ENCODE assay signal across 8 cellular contexts in genomic region chr22:36409911-36410756, GRCh38. TPM values are rescaled to one million over a fixed set of nuclear protein-coding genes. Genes with fewer than 3 reads are reported as not detected.
DNase-seq lines count a peak whose midpoint lies in the region; ATAC-seq and TF ChIP-seq lines count a peak whose summit lies in the region.

No MANE protein-coding gene starts in this region.

- peaks cover 38% of the 10 kb centered on the region for H3K4me1 Mint-ChIP-seq in activated CD8-positive, alpha-beta T cell treated with anti-CD3 and anti-CD28 coated beads for 36 hours (ENCODE audit: low read depth)

- WGBS in mesodermal cell (ENCODE audit: insufficient coverage in 2 of 2), 2 experiments = 14% methylated on average over 53 to 54 of the region's 56 CpGs

- H3K27me3 ChIP-seq in DOHH2 (ENCODE audit: control insufficient read depth, low read length) (no peaks in the 10 kb centered on the region), BE2C (no peaks in the 10 kb centered on the region)
- no peaks in the 10 kb centered on the region for H3K27me3 ChIP-seq in effector memory CD4-positive, alpha-beta T cell (replicated peaks; ENCODE audit: control insufficient read depth, insufficient read depth, low read length, poor library complexity, severe bottlenecking)

- no peak for TF ChIP-seq CTCF in DOHH2 (IDR thresholded peaks at IDR 0.05; ENCODE audit: low read depth, low read length, poor library complexity, severe bottlenecking)
- no peak for TF ChIP-seq CTCF in activated CD8-positive, alpha-beta T cell treated with anti-CD3 and anti-CD28 coated beads for 36 hours (IDR thresholded peaks at IDR 0.05)
- no peak for TF ChIP-seq CTCF in BE2C (IDR thresholded peaks at IDR 0.05; ENCODE audit: low read depth, low read length)

- H3K9me3 Mint-ChIP-seq in activated CD8-positive, alpha-beta T cell treated with anti-CD3 and anti-CD28 coated beads for 36 hours = no peaks in the 10 kb centered on the region

- peak overlapping the region; percentile 73 for H3K4me3 ChIP-seq in DOHH2 (ENCODE audit: low read length)
- no peak overlapping the region for H3K4me3 ChIP-seq in effector memory CD4-positive, alpha-beta T cell (ENCODE audit: insufficient read depth, low read depth, low read length, poor library complexity, severe bottlenecking)
- H3K4me3 ChIP-seq in mesodermal cell (ENCODE audit: extremely low read depth, insufficient read depth, low read length, poor library complexity, severe bottlenecking) = peak overlapping the region; percentile 20
- H3K4me3 ChIP-seq in BE2C (ENCODE audit: low read depth, low read length) = no peak overlapping the region

- H3K4me1 ChIP-seq in DOHH2 (ENCODE audit: control insufficient read depth, low read length) = peaks cover 28% of the 10 kb centered on the region
- peaks cover 40% of the 10 kb centered on the region for H3K4me1 ChIP-seq in effector memory CD4-positive, alpha-beta T cell (ENCODE audit: control insufficient read depth, insufficient read depth, low read length, poor library complexity, severe bottlenecking)
- peaks cover 18% of the 10 kb centered on the region for H3K4me1 ChIP-seq in mesodermal cell (ENCODE audit: control insufficient read depth, insufficient read depth, low read length, poor library complexity, severe bottlenecking)
- no peaks in the 10 kb centered on the region for H3K4me1 ChIP-seq in BE2C

- peak; percentile 78 for DNase-seq in NCI-H187 treated with DMSO at 0.1 percent for 48 hours (lab: John Stamatoyannopoulos, UW)
- DNase-seq in activated CD8-positive, alpha-beta T cell treated with anti-CD3 and anti-CD28 coated beads for 36 hours = peak; percentile 81
- DNase-seq in effector memory CD4-positive, alpha-beta T cell = peak; percentile 58 to 73 (median 61)
- DNase-seq in stimulated activated CD8-positive, alpha-beta memory T cell treated with anti-CD3 and anti-CD28 coated beads, Interleukin-15, amount 100 ng/mL, for 1 hour (ENCODE audit: low read depth) = peak; percentile 41
- DNase-seq in BE2C = no peak

- POLR2A ChIA-PET in activated CD8-positive, alpha-beta T cell treated with anti-CD3 and anti-CD28 coated beads for 36 hours (lab: Charles Lee) = interaction anchor here (0.6 to 1.5 kb wide), 4 partner anchors 9 to 78 kb away, joined by 3 read pairs; no protein-coding TSS in a partner anchor

- no peaks in the 10 kb centered on the region for H4K20me1 ChIP-seq in DOHH2 (ENCODE audit: control insufficient read depth, insufficient read depth, low read depth, low read length)

- no peaks in the 10 kb centered on the region for H3K79me2 ChIP-seq in DOHH2 (ENCODE audit: control insufficient read depth, low read length)

- no peaks in the 10 kb centered on the region for H3K9me2 ChIP-seq in DOHH2 (replicated peaks; ENCODE audit: control insufficient read depth, low read length)

- H3K27ac Mint-ChIP-seq in activated CD8-positive, alpha-beta T cell treated with anti-CD3 and anti-CD28 coated beads for 36 hours = peak overlapping the region; percentile 66

- H3F3A ChIP-seq in DOHH2 (ENCODE audit: control insufficient read depth, insufficient read depth) = no peaks in the 10 kb centered on the region; the same call in 1 of the 2 replicates

- peak overlapping the region; percentile 74 for H3K4me3 Mint-ChIP-seq in activated CD8-positive, alpha-beta T cell treated with anti-CD3 and anti-CD28 coated beads for 36 hours

- peak overlapping the region; percentile 85 for H3K4me2 ChIP-seq in DOHH2 (ENCODE audit: low read length)

- peak; percentile 43 for ATAC-seq in activated CD8-positive, alpha-beta T cell treated with anti-CD3 and anti-CD28 coated beads for 36 hours
- no peak for ATAC-seq in HG03139 (IDR thresholded peaks at IDR 0.05; ENCODE audit: unreplicated experiment)

- H3K27ac ChIP-seq in DOHH2 (ENCODE audit: low read depth, low read length) = no peak overlapping the region
- H3K27ac ChIP-seq in effector memory CD4-positive, alpha-beta T cell (ENCODE audit: insufficient read depth, low read length, poor library complexity, severe bottlenecking) = peak overlapping the region; percentile 59
- H3K27ac ChIP-seq in mesodermal cell (ENCODE audit: low read depth, low read length, severe bottlenecking) = peak overlapping the region; percentile 93

- no peaks in the 10 kb centered on the region for H3K9me3 ChIP-seq in DOHH2 (ENCODE audit: control insufficient read depth, insufficient read depth, low read length)
- no peaks in the 10 kb centered on the region for H3K9me3 ChIP-seq in effector memory CD4-positive, alpha-beta T cell (ENCODE audit: control insufficient read depth, low read length)
- no peaks in the 10 kb centered on the region for H3K9me3 ChIP-seq in mesodermal cell (ENCODE audit: control insufficient read depth, low read length)
- H3K9me3 ChIP-seq in BE2C = no peaks in the 10 kb centered on the region

- no peaks in the 10 kb centered on the region for H3K36me3 ChIP-seq in DOHH2 (ENCODE audit: control insufficient read depth, low read length)
- H3K36me3 ChIP-seq in effector memory CD4-positive, alpha-beta T cell (ENCODE audit: control insufficient read depth, insufficient read depth, low read length) = no peaks in the 10 kb centered on the region
- H3K36me3 ChIP-seq in mesodermal cell (ENCODE audit: control insufficient read depth, insufficient read depth, low read length) = no peaks in the 10 kb centered on the region
- no peaks in the 10 kb centered on the region for H3K36me3 ChIP-seq in BE2C

- no peaks in the 10 kb centered on the region for H3K36me3 Mint-ChIP-seq in activated CD8-positive, alpha-beta T cell treated with anti-CD3 and anti-CD28 coated beads for 36 hours (ENCODE audit: low read depth)

- CTCF ChIA-PET in activated CD8-positive, alpha-beta T cell treated with anti-CD3 and anti-CD28 coated beads for 36 hours (lab: Charles Lee) = interaction anchor here (1.0 to 1.9 kb wide), 3 partner anchors 10 to 109 kb away, joined by 3 to 5 read pairs (median 4); no protein-coding TSS in a partner anchor

- no peaks in the 10 kb centered on the region for H3K27me3 Mint-ChIP-seq in activated CD8-positive, alpha-beta T cell treated with anti-CD3 and anti-CD28 coated beads for 36 hours

- intact Hi-C loops in activated CD8-positive, alpha-beta T cell treated with anti-CD3 and anti-CD28 coated beads for 36 hours (cut with micrococcal nuclease) = no loop called here

RNA-seq across cellular contexts. Expression of gene MYH9, which starts 22.4 kb away (rescaled TPM):
- total RNA-seq in activated CD8-positive, alpha-beta T cell treated with anti-CD3 and anti-CD28 coated beads for 36 hours = 100 to 1,000 TPM; 624 to 679 TPM
- polyA plus RNA-seq in mesodermal cell (2013, experiment 1 of 2) = 360 TPM
- 289 TPM for polyA plus RNA-seq in mesodermal cell (2013, experiment 2 of 2)
- polyA plus RNA-seq in BE2C (2012; ENCODE audit: insufficient read depth, insufficient read length, low read depth) = 101 TPM

Comparison
In these comparisons a context has a peak if more than half of its experiments do, and no peak if none do; other contexts are left out.
1. H3K4me3 ChIP-seq: peak in DOHH2 (single experiment) and mesodermal cell (single experiment); none in effector memory CD4-positive, alpha-beta T cell (single experiment) and BE2C (single experiment).